ENCODE assay signal across 3 cellular contexts in the genomic region with DNA sequence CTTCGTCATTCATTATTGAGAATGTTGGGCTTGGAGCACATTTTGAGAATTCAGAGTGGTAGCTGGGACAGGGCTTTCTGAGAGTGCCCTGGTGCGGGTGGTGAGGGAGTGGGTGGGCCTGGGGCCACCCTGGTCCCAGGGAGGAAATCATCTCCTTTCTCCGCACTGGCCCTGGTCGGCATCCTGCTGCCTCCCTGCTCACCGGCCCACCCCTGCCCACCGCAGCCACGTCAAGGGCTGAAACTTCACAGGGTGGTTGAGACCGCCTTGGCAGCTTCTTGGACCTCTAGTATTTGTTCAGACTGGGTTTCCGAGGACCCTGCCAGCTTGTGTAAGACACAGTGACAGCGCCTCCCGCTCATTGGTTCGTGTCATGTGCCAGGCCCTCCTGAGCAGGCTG. TPM values are rescaled to one million over a fixed set of nuclear protein-coding genes. Genes with fewer than 3 reads are reported as not detected.
"Had no signal": no experiment of that assay in that cellular context is flagged by ENCODE, and none has a peak within 500 bp of the region (broad histone marks: within the 10 kb centered on the region; RNA-seq: fewer than 3 reads in every experiment).

No MANE protein-coding gene starts in this region.

RNA-seq across cellular contexts. Expression of a gene that starts 58.6 kb away (rescaled TPM):
- total RNA-seq: activated B cell treated with CpG ODN at 0.5 μM for 24 hours; activated CD4-positive, alpha-beta T cell treated with anti-CD3 and anti-CD28 coated beads, Interleukin-2, amount 10 ng/mL, durations not matched to agents 24 days and 14 days; WTC11 had no signal
